8 cellular contexts compared by ENCODE assay signal in the genomic region with DNA sequence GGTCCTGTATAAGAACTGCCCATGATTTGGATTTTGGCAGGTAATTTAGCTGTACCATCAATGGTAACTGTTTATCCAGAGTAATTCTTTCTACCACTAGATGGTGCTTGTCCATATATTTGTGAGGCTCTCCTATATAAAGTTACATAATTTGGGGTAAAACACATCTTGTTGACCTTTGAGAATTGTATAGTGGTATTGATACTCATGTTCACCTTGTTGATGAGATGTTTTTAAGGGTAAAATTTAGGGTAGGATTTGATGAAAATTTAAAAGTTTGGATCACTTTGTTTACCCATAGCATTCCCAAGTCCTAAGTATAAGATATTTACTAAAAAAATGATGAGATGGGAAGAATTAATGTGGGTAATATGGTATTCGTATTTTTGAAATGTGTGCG. TPM values are rescaled to one million over a fixed set of nuclear protein-coding genes. Genes with fewer than 3 reads are reported as not detected.
DNase-seq lines count a peak whose midpoint lies in the region; ATAC-seq and TF ChIP-seq lines count a peak whose summit lies in the region.

No MANE protein-coding gene starts in this region.

- no peak overlapping the region for H2AFZ ChIP-seq in Karpas-422 (ENCODE audit: low read length)

- H3K27ac ChIP-seq in C4-2B = no peak overlapping the region
- H3K27ac ChIP-seq in Karpas-422 (ENCODE audit: low read length) = no peak overlapping the region
- H3K27ac ChIP-seq in RWPE2 (ENCODE audit: poor library complexity, severe bottlenecking) = no peak overlapping the region
- no peak overlapping the region for H3K27ac ChIP-seq in psoas muscle

- no peaks in the 10 kb centered on the region for H3K79me2 ChIP-seq in Karpas-422 (ENCODE audit: low read length)

- no peaks in the 10 kb centered on the region for H3K27me3 ChIP-seq in Karpas-422 (ENCODE audit: low read length)
- no peaks in the 10 kb centered on the region for H3K27me3 ChIP-seq in RWPE2 (ENCODE audit: insufficient read depth, poor library complexity, severe bottlenecking)
- no peaks in the 10 kb centered on the region for H3K27me3 ChIP-seq in psoas muscle (ENCODE audit: insufficient read depth in 3 of 3, low read length in 2 of 3)

- H3K9me2 ChIP-seq in Karpas-422 (replicated peaks; ENCODE audit: insufficient read depth, low read length) = no peaks in the 10 kb centered on the region

- no peak overlapping the region for H3K9ac ChIP-seq in Karpas-422 (ENCODE audit: low read length)

- TF ChIP-seq CTCF in C4-2B (conservative IDR thresholded peaks at IDR 0.05) = peak; percentile 92
- peak; percentile 79 for TF ChIP-seq CTCF in RWPE2 (IDR thresholded peaks at IDR 0.05; ENCODE audit: poor library complexity, severe bottlenecking)
- TF ChIP-seq CTCF in fibroblast of mammary gland (conservative IDR thresholded peaks at IDR 0.05; ENCODE audit: control insufficient read depth, insufficient read depth, low read depth, low read length) = peak; percentile 68
- TF ChIP-seq CTCF in psoas muscle (IDR thresholded peaks at IDR 0.05) = peak; percentile 76

- intact Hi-C loops in psoas muscle (cut with DNase I) = loop anchor here (1.0 to 10.0 kb wide), 3 partner anchors 50 to 134 kb away; no protein-coding TSS in a partner anchor

- H4K20me1 ChIP-seq in Karpas-422 (ENCODE audit: insufficient read depth, low read depth, low read length) = peaks cover 4% of the 10 kb centered on the region; the same call in 1 of the 2 replicates

- H3K4me3 ChIP-seq in Karpas-422 (ENCODE audit: low read length) (no peak overlapping the region), RWPE2 (ENCODE audit: severe bottlenecking) (no peak overlapping the region), fibroblast of mammary gland (ENCODE audit: control insufficient read depth, low read depth, low read length) (no peak overlapping the region), psoas muscle (no peak overlapping the region)

- H3K4me1 ChIP-seq in Karpas-422 (ENCODE audit: low read length) (no peaks in the 10 kb centered on the region), RWPE2 (ENCODE audit: insufficient read depth, poor library complexity, severe bottlenecking) (peaks cover 4% of the 10 kb centered on the region), psoas muscle (peaks cover 10% of the 10 kb centered on the region)

- DNase-seq in Karpas-422 (peak; percentile 72), RWPE2 (ENCODE audit: low spot score) (no peak), fibroblast of mammary gland (ENCODE audit: low read depth) (peak; percentile 44), psoas muscle (no peak)
- no peak for DNase-seq in activated CD4-positive, alpha-beta T cell treated with anti-CD3 and anti-CD28 coated beads, Interleukin-2, amount 50 U/mL, for 48 hours

- 73 to 91% (median 83%) methylated on average over 2 of the region's 2 CpGs for WGBS in psoas muscle, 3 donors

- peak; percentile 53 for ATAC-seq in GM18873 (IDR thresholded peaks at IDR 0.05; ENCODE audit: low FRiP score, unreplicated experiment)
- ATAC-seq in RWPE2 (ENCODE audit: low read depth) = peak; percentile 65
- peak in 2 of 4 donors; percentile 63 to 72 for ATAC-seq in psoas muscle
- ATAC-seq in GM19351 (IDR thresholded peaks at IDR 0.05; ENCODE audit: unreplicated experiment) = no peak

- no peak overlapping the region for H3K4me2 ChIP-seq in Karpas-422 (ENCODE audit: low read depth, low read length, poor library complexity, severe bottlenecking)

- no peaks in the 10 kb centered on the region for H3K9me3 ChIP-seq in Karpas-422 (ENCODE audit: low read length)
- no peaks in the 10 kb centered on the region for H3K9me3 ChIP-seq in RWPE2 (ENCODE audit: severe bottlenecking)
- no peaks in the 10 kb centered on the region for H3K9me3 ChIP-seq in psoas muscle

- H3K36me3 ChIP-seq in Karpas-422 (ENCODE audit: insufficient read depth, low read length) (no peaks in the 10 kb centered on the region), RWPE2 (ENCODE audit: low read depth) (no peaks in the 10 kb centered on the region), psoas muscle (ENCODE audit: insufficient read depth in 1 of 2, low read depth in 1 of 2) (no peaks in the 10 kb centered on the region)

RNA-seq across cellular contexts. Expression of gene ST7, which starts 31.6 kb away (rescaled TPM):
- total RNA-seq in Karpas-422 (2014; rRNA removed; shearing (Covaris generic); ENCODE audit: low replicate concordance) = 2.8 and 4.6 TPM in 2 replicates
- 10 to 100 TPM in 2 of 4 donors, 1 to 10 TPM in 2; 6.3 to 12.5 (median 8.8) TPM for total RNA-seq in psoas muscle
- 10 to 100 TPM in 1 of 3 donors, 1 to 10 TPM in 2; 6.0 to 12.3 (median 6.7) TPM for polyA plus RNA-seq in psoas muscle

Comparison
In these comparisons a context has a peak if more than half of its experiments do, and no peak if none do; other contexts are left out.
1. DNase-seq: peak in Karpas-422 (single experiment) and fibroblast of mammary gland (single experiment); none in RWPE2 (single experiment), psoas muscle (0 of 2) and activated CD4-positive, alpha-beta T cell treated with anti-CD3 and anti-CD28 coated beads, Interleukin-2, amount 50 U/mL, for 48 hours (0 of 2).
2. Peak in every context shown above with its lines, with median percentiles within 50 percentile points of each other: CTCF ChIP-seq.